Comparison of ENCODE assay signal across 12 cellular contexts in the genomic region with DNA sequence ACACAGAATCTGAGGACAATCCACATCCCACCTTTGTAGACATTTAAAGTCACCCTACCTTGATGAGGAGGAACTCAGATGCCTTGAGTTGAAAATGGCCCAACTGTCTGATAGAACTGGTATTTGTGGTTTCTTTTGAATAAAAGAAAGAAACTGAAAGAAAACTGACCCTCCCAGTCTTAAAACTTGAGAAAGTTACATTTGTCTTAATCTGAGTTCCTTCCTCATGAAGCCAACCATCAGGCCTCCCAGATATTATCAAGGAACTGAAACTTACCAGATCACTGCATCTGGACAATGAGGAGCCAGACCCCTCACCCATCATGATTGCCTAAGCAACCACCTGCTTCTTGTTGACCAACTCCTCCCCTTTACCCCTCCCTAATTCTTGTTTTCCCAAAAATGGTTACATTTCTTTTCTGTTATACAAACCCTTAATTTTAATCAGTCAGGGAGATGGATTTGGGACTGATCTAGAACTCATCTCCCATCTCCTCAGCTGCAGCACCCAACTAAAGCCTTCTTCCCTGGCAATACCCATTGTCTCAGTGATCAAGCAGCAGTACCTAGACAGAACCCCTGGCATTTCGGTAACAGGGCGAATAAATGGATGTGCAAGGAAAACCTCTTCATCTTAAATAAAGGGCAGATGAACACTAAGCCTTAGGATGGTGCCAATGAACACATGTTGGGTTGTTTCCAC.
DNase-seq lines count a peak whose midpoint lies in the region; ATAC-seq and TF ChIP-seq lines count a peak whose summit lies in the region.
"Had no signal": no experiment of that assay in that cellular context is flagged by ENCODE, and none has a peak within 500 bp of the region (broad histone marks: within the 10 kb centered on the region; RNA-seq: fewer than 3 reads in every experiment).

No MANE protein-coding gene starts in this region.

- no peak overlapping the region for H3K27ac ChIP-seq in CD4-positive, alpha-beta T cell (ENCODE audit: low read depth, low read length)
- no peak overlapping the region for H3K27ac ChIP-seq in stomach

- no peaks in the 10 kb centered on the region for H3K4me1 ChIP-seq in stomach

- H3K27ac Mint-ChIP-seq in CD4-positive, alpha-beta T cell, result peak overlapping the region; percentile 75
- H3K27ac Mint-ChIP-seq in central memory CD8-positive, alpha-beta T cell (ENCODE audit: low read depth), result peak overlapping the region; percentile 2
- H3K27ac Mint-ChIP-seq: mesothelial cell of epicardium had no signal

- H3K4me1 Mint-ChIP-seq in CD4-positive, alpha-beta T cell (ENCODE audit: low read depth), result peaks cover 50% of the 10 kb centered on the region
- H3K4me1 Mint-ChIP-seq in central memory CD8-positive, alpha-beta T cell, result peaks cover 43% of the 10 kb centered on the region
- H3K4me1 Mint-ChIP-seq: mesothelial cell of epicardium had no signal

- no peaks in the 10 kb centered on the region for H3K36me3 ChIP-seq in stomach

- WGBS in stomach, 5 donors, result 47 to 98% (median 77%) methylated on average over 2 of the region's 2 CpGs

- H3K4me3 ChIP-seq in stomach, result no peak overlapping the region

- no peak for ATAC-seq in CD4-positive, alpha-beta T cell (ENCODE audit: poor library complexity)
- ATAC-seq in GM18505 (IDR thresholded peaks at IDR 0.05; ENCODE audit: unreplicated experiment), result peak; percentile 51
- ATAC-seq in central memory CD8-positive, alpha-beta T cell (replicated peaks; ENCODE audit: extremely low read depth, poor library complexity, severe bottlenecking), result no peak

- TF ChIP-seq RAD21 in Ishikawa (IDR thresholded peaks at IDR 0.05; ENCODE audit: low read depth), result no peak

- POLR2A ChIA-PET in CD4-positive, alpha-beta T cell (lab: Charles Lee), result interaction anchor here (1.0 kb wide), 1 partner anchor 10 kb away, joined by 5 read pairs; no protein-coding TSS in a partner anchor

- H3K27me3 ChIP-seq in CD4-positive, alpha-beta T cell (ENCODE audit: control insufficient read depth, insufficient read depth, low read length), result no peaks in the 10 kb centered on the region
- H3K27me3 ChIP-seq in stomach, result no peaks in the 10 kb centered on the region

- intact Hi-C loops in CD4-positive, alpha-beta T cell (cut with DNase I, micrococcal nuclease), result no loop called here
- intact Hi-C loops in stomach (cut with DNase I; ENCODE audit: low total_unique reads), result no loop called here

- H3K27me3 Mint-ChIP-seq in CD4-positive, alpha-beta T cell, result no peaks in the 10 kb centered on the region
- H3K27me3 Mint-ChIP-seq in central memory CD8-positive, alpha-beta T cell, result no peaks in the 10 kb centered on the region

- no peak for TF ChIP-seq POLR2A in GM18505 (IDR thresholded peaks at IDR 0.05; ENCODE audit: borderline replicate concordance, extremely low read depth, insufficient read depth, insufficient read length)
- no peak for TF ChIP-seq POLR2A in stomach (IDR thresholded peaks at IDR 0.05)

- DNase-seq in CD4-positive, alpha-beta T cell, result no peak
- DNase-seq in central memory CD8-positive, alpha-beta T cell (ENCODE audit: low spot score in 2 of 2), result no peak
- DNase-seq in NCI-H1930 (lab: John Stamatoyannopoulos, UW) (no peak), stomach (no peak), NCI-H2081 treated with DMSO at 0.1 percent for 48 hours (lab: John Stamatoyannopoulos, UW) (no peak), SW 1271 (lab: John Stamatoyannopoulos, UW) (no peak)
- DNase-seq: amniotic stem cell, NCI-H2029, small intestine had no signal

- H3K36me3 Mint-ChIP-seq in CD4-positive, alpha-beta T cell (ENCODE audit: low read depth), result peaks cover 52% of the 10 kb centered on the region
- H3K36me3 Mint-ChIP-seq in central memory CD8-positive, alpha-beta T cell (ENCODE audit: insufficient read depth), result peaks cover 10% of the 10 kb centered on the region

- H3K9me3 Mint-ChIP-seq in CD4-positive, alpha-beta T cell, result peaks cover 15% of the 10 kb centered on the region
- peaks cover 21% of the 10 kb centered on the region for H3K9me3 Mint-ChIP-seq in central memory CD8-positive, alpha-beta T cell

- CTCF ChIA-PET in CD4-positive, alpha-beta T cell (lab: Charles Lee), result interaction anchor here (1.9 kb wide), 1 partner anchor 173 kb away, joined by 4 read pairs; no protein-coding TSS in a partner anchor

- peak overlapping the region; percentile 67 for H3K4me3 Mint-ChIP-seq in CD4-positive, alpha-beta T cell
- H3K4me3 Mint-ChIP-seq in central memory CD8-positive, alpha-beta T cell, result peak overlapping the region; percentile 18
- H3K4me3 Mint-ChIP-seq: mesothelial cell of epicardium had no signal

- H3K9me3 ChIP-seq in CD4-positive, alpha-beta T cell (ENCODE audit: control insufficient read depth, low read length), result peaks cover 31% of the 10 kb centered on the region
- peaks cover 0 to 12% (median 8%) of the 10 kb centered on the region in 4 donors for H3K9me3 ChIP-seq in stomach

- no peak for TF ChIP-seq EP300 in Ishikawa (IDR thresholded peaks at IDR 0.05; ENCODE audit: borderline replicate concordance)
- no peak for TF ChIP-seq EP300 in stomach (IDR thresholded peaks at IDR 0.05)

- TF ChIP-seq CTCF in CD4-positive, alpha-beta T cell (IDR thresholded peaks at IDR 0.05), result no peak
- TF ChIP-seq CTCF in stomach (IDR thresholded peaks at IDR 0.05), result no peak

TF ChIP-seq in Ishikawa, 13 proteins besides CTCF, POLR2A, EP300 and RAD21:
- TF ChIP-seq, protein P1, sequence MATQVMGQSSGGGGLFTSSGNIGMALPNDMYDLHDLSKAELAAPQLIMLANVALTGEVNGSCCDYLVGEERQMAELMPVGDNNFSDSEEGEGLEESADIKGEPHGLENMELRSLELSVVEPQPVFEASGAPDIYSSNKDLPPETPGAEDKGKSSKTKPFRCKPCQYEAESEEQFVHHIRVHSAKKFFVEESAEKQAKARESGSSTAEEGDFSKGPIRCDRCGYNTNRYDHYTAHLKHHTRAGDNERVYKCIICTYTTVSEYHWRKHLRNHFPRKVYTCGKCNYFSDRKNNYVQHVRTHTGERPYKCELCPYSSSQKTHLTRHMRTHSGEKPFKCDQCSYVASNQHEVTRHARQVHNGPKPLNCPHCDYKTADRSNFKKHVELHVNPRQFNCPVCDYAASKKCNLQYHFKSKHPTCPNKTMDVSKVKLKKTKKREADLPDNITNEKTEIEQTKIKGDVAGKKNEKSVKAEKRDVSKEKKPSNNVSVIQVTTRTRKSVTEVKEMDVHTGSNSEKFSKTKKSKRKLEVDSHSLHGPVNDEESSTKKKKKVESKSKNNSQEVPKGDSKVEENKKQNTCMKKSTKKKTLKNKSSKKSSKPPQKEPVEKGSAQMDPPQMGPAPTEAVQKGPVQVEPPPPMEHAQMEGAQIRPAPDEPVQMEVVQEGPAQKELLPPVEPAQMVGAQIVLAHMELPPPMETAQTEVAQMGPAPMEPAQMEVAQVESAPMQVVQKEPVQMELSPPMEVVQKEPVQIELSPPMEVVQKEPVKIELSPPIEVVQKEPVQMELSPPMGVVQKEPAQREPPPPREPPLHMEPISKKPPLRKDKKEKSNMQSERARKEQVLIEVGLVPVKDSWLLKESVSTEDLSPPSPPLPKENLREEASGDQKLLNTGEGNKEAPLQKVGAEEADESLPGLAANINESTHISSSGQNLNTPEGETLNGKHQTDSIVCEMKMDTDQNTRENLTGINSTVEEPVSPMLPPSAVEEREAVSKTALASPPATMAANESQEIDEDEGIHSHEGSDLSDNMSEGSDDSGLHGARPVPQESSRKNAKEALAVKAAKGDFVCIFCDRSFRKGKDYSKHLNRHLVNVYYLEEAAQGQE (IDR thresholded peaks at IDR 0.05; ENCODE audit: low read depth), result no peak
- TF ChIP-seq CEBPB (IDR thresholded peaks at IDR 0.05) (peak; percentile 15; the same call in 1 of the 2 replicates), NFIC (IDR thresholded peaks at IDR 0.05) (no peak), EGR1 (IDR thresholded peaks at IDR 0.05) (no peak), FOXM1 (IDR thresholded peaks at IDR 0.05; ENCODE audit: borderline replicate concordance, low read depth) (no peak), TCF12 (IDR thresholded peaks at IDR 0.05; ENCODE audit: low read depth) (peak; percentile 47; the same call in 1 of the 2 replicates), YY1 (IDR thresholded peaks at IDR 0.05; ENCODE audit: low read depth) (no peak)
- TF ChIP-seq, protein P2, sequence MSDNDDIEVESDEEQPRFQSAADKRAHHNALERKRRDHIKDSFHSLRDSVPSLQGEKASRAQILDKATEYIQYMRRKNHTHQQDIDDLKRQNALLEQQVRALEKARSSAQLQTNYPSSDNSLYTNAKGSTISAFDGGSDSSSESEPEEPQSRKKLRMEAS (IDR thresholded peaks at IDR 0.05), result no peak
TF ChIP-seq in Ishikawa: peak in this region for 2.
